Comparison of ENCODE assay signal across 27 cellular contexts in genomic region chr5:57303985-57304384, GRCh38.
DNase-seq lines count a peak whose midpoint lies in the region; ATAC-seq and TF ChIP-seq lines count a peak whose summit lies in the region.
"Had no signal": no experiment of that assay in that cellular context is flagged by ENCODE, and none has a peak within 500 bp of the region (broad histone marks: within the 10 kb centered on the region; RNA-seq: fewer than 3 reads in every experiment).

No MANE protein-coding gene starts in this region.

- H3F3A ChIP-seq in SK-N-SH (replicated peaks; ENCODE audit: insufficient read depth) (no peaks in the 10 kb centered on the region), neural progenitor cell (ENCODE audit: low read depth) (no peaks in the 10 kb centered on the region)

- H3K27ac ChIP-seq in SK-N-SH (ENCODE audit: low read depth in 2 of 2, low read length in 1 of 2) (no peak overlapping the region), IMR-90 (ENCODE audit: insufficient read depth, low read length) (peak overlapping the region; percentile 88; the same call in 1 of the 2 replicates), neural progenitor cell (no peak overlapping the region)
- H3K27ac ChIP-seq: gastroesophageal sphincter, Peyer's patch, SJSA1, testis had no signal

- H2BK5ac ChIP-seq in IMR-90 (ENCODE audit: low read depth, low read length, poor library complexity, severe bottlenecking): peak overlapping the region; percentile 38

- H3K14ac ChIP-seq in IMR-90 (replicated peaks; ENCODE audit: low read depth, low read length): peak overlapping the region; percentile 85

- H3K36me3 ChIP-seq in SK-N-SH (replicated peaks in 1 of 2; ENCODE audit: control insufficient read depth in 1 of 2, insufficient read depth in 2 of 2, low read length in 1 of 2): no peaks in the 10 kb centered on the region
- no peaks in the 10 kb centered on the region for H3K36me3 ChIP-seq in IMR-90 (ENCODE audit: control insufficient read depth, insufficient read depth, low read length)
- no peaks in the 10 kb centered on the region for H3K36me3 ChIP-seq in neural progenitor cell
- no peaks in the 10 kb centered on the region for H3K36me3 ChIP-seq in mucosa of descending colon (ENCODE audit: low read depth)
- H3K36me3 ChIP-seq: gastroesophageal sphincter, HAP-1, Peyer's patch, SJSA1 had no signal

- H3K4me2 ChIP-seq in SK-N-SH (no peak overlapping the region), IMR-90 (ENCODE audit: low read depth, low read length) (peak overlapping the region; percentile 63; the same call in 1 of the 2 replicates), neural progenitor cell (no peak overlapping the region)

- H3K4me1 ChIP-seq in SK-N-SH (ENCODE audit: control insufficient read depth in 1 of 2, insufficient read depth in 2 of 2, low read depth in 1 of 2, low read length in 1 of 2) (peaks cover 0 to 2% of the 10 kb centered on the region in 2 experiments; a peak in 1 of 4 replicates), IMR-90 (ENCODE audit: control insufficient read depth, insufficient read depth, low read length) (peaks cover 14% of the 10 kb centered on the region), neural progenitor cell (peaks cover 3% of the 10 kb centered on the region), mucosa of descending colon (ENCODE audit: low read depth) (no peaks in the 10 kb centered on the region)
- H3K4me1 ChIP-seq: Peyer's patch, testis had no signal

- BruUV-seq in IMR-90 (replicated peaks; lab: Mats Ljungman, UMichigan): no TSS peak

- H3K18ac ChIP-seq in IMR-90 (ENCODE audit: low read depth, low read length): peak overlapping the region; percentile 95

- H3K79me2 ChIP-seq in SK-N-SH (ENCODE audit: insufficient read depth) (no peaks in the 10 kb centered on the region), neural progenitor cell (ENCODE audit: low read depth) (no peaks in the 10 kb centered on the region)

- peak overlapping the region in 1 of 2 experiments; percentile 77; a peak in 1 of 4 replicates for H4K8ac ChIP-seq in IMR-90 (ENCODE audit: low read depth in 2 of 2, low read length in 2 of 2)

- H3K27me3 Mint-ChIP-seq in neural progenitor cell (ENCODE audit: insufficient read depth, low read depth): no peaks in the 10 kb centered on the region
- H3K27me3 Mint-ChIP-seq: activated CD4-positive, alpha-beta memory T cell treated with anti-CD3 and anti-CD28 coated beads for 36 hours; memory B cell had no signal

- POLR2A ChIA-PET in SK-N-SH (lab: Yijun Ruan, JAX) (no interaction called here), IMR-90 (lab: Charles Lee; ENCODE audit: unreplicated experiment) (interaction anchor here (0.6 kb wide), 1 partner anchor 534 kb away, joined by 3 read pairs; no protein-coding TSS in a partner anchor)

- DNase-seq in SK-N-SH: no peak
- DNase-seq in IMR-90: no peak
- DNase-seq in dermis blood vessel endothelial cell: peak; percentile 10
- peak; percentile 20 for DNase-seq in neural progenitor cell (ENCODE audit: low spot score)
- DNase-seq in mucosa of descending colon: no peak
- DNase-seq in sciatic nerve (ENCODE audit: low spot score): no peak
- DNase-seq in activated CD4-positive, alpha-beta T cell treated with anti-CD3 and anti-CD28 coated beads for 1 hour: no peak
- DNase-seq: activated B cell treated with CpG ODN at 0.5 μM for 24 hours; activated CD4-positive, alpha-beta memory T cell treated with anti-CD3 and anti-CD28 coated beads for 36 hours; amniotic stem cell; C1 segment of cervical spinal cord; DMS153; erythroblast; GF-D8; naive thymus-derived CD8-positive, alpha-beta T cell; NCI-H1436; NCI-H774; Peyer's patch; stimulated activated CD4-positive, alpha-beta T cell treated with anti-CD3 and anti-CD28 coated beads, Interleukin-1b, Interleukin-23, amount 100 ng/mL, for 48 hours; stimulated activated naive B cell treated with anti-CD40 and anti-IgM and Interleukin-4, amounts not matched to agents 10 μg/mL and 1 μg/mL and 100 μg/mL, for 72 hours; testis had no signal

- intact Hi-C loops in IMR-90 (cut with micrococcal nuclease) (no loop called here), mucosa of descending colon (cut with DNase I, micrococcal nuclease) (loop anchor here in 1 of 2 donors (5.0 kb wide), 1 partner anchor 1168 kb away; no protein-coding TSS in a partner anchor), sciatic nerve (cut with DNase I) (loop anchor here (5.0 kb wide), 1 partner anchor 1158 kb away; the partner anchor contains the start of gene PLK2)

- no peaks in the 10 kb centered on the region for H4K20me1 ChIP-seq in SK-N-SH (ENCODE audit: insufficient read depth)
- no peaks in the 10 kb centered on the region for H4K20me1 ChIP-seq in IMR-90 (ENCODE audit: insufficient read depth, low read length)
- no peaks in the 10 kb centered on the region for H4K20me1 ChIP-seq in neural progenitor cell (ENCODE audit: low read depth)

- in situ Hi-C loops in IMR-90 (cut with MboI; ENCODE audit: low sequenced_read_pairs): no loop called here

- TF ChIP-seq CTCF in SK-N-SH (IDR thresholded peaks at IDR 0.05): no peak
- 0 out of 2 replicates have a peak, but pooled peaks have one; percentile 9 for TF ChIP-seq CTCF in IMR-90 (conservative IDR thresholded peaks at IDR 0.05; ENCODE audit: low read depth, low read length)
- peak; percentile 29 for TF ChIP-seq CTCF in neural progenitor cell (IDR thresholded peaks at IDR 0.05)
- no peak for TF ChIP-seq CTCF in mucosa of descending colon (IDR thresholded peaks at IDR 0.05)

- H3K9me1 ChIP-seq in IMR-90 (ENCODE audit: insufficient read depth, low read length): peaks cover 12% of the 10 kb centered on the region

- H3K9me3 ChIP-seq in SK-N-SH (0 out of 2 replicates have a peak, but pooled peaks cover 5% of the 10 kb centered on the region), IMR-90 (ENCODE audit: control insufficient read depth, insufficient read depth, low read length) (peaks cover 5% of the 10 kb centered on the region; the same call in 1 of the 2 replicates), neural progenitor cell (ENCODE audit: low read depth) (no peaks in the 10 kb centered on the region), mucosa of descending colon (no peaks in the 10 kb centered on the region)
- H3K9me3 ChIP-seq: HAP-1, testis had no signal

- dilution Hi-C loops in IMR-90 (cut with HindIII; ENCODE audit: low sequenced_read_pairs, unreplicated experiment): no loop called here

- H4K5ac ChIP-seq in IMR-90 (ENCODE audit: low read depth, low read length): peak overlapping the region; percentile 83

- no peak overlapping the region for H3K4me3 ChIP-seq in SK-N-SH (ENCODE audit: low read depth in 2 of 2, low read length in 1 of 2)
- H3K4me3 ChIP-seq in IMR-90 (ENCODE audit: insufficient read depth, low read depth, low read length): no peak overlapping the region
- no peak overlapping the region for H3K4me3 ChIP-seq in neural progenitor cell
- H3K4me3 ChIP-seq in mucosa of descending colon: no peak overlapping the region
- H3K4me3 ChIP-seq: gastroesophageal sphincter, HAP-1, Peyer's patch, SJSA1, testis had no signal

- TF ChIP-seq RAD21 in SK-N-SH (IDR thresholded peaks at IDR 0.05; ENCODE audit: low read length) (0 out of 2 replicates have a peak, but pooled peaks have one; percentile 12), IMR-90 (IDR thresholded peaks at IDR 0.05; ENCODE audit: low read length) (no peak)

- no peaks in the 10 kb centered on the region for H3K9me2 ChIP-seq in SK-N-SH

- WGBS in SK-N-SH (ENCODE audit: low lambda C conversion rate): 92% methylated on average over 2 of the region's 3 CpGs
- no CpG with 5 or more reads among the region's 3 CpGs for WGBS in IMR-90 (ENCODE audit: extremely low coverage in 2 of 2, insufficient read length in 1 of 2), 2 experiments

- TF ChIP-seq POLR2A in IMR-90 (IDR thresholded peaks at IDR 0.05; ENCODE audit: low read depth, low read length): no peak

- peak overlapping the region; percentile 90 for H4K91ac ChIP-seq in IMR-90 (ENCODE audit: insufficient read depth, low read depth, low read length)

- H2AFZ ChIP-seq in SK-N-SH (ENCODE audit: low read depth): no peak overlapping the region
- no peak overlapping the region for H2AFZ ChIP-seq in IMR-90 (replicated peaks; ENCODE audit: low read length, poor library complexity)
- H2AFZ ChIP-seq in neural progenitor cell (replicated peaks): no peak overlapping the region

- H3K9me3 Mint-ChIP-seq in neural progenitor cell: peaks cover 17% of the 10 kb centered on the region

- peak overlapping the region; percentile 58 for H3K23ac ChIP-seq in IMR-90 (ENCODE audit: low read depth, low read length)

- no peaks in the 10 kb centered on the region for H3K27me3 ChIP-seq in SK-N-SH (ENCODE audit: insufficient read depth)
- H3K27me3 ChIP-seq in IMR-90 (ENCODE audit: control insufficient read depth, insufficient read depth, low read length): no peaks in the 10 kb centered on the region
- no peaks in the 10 kb centered on the region for H3K27me3 ChIP-seq in neural progenitor cell
- H3K27me3 ChIP-seq: gastroesophageal sphincter, Peyer's patch, SJSA1, testis had no signal

- peak overlapping the region; percentile 71; the same call in 1 of the 3 replicates for H2BK15ac ChIP-seq in IMR-90 (ENCODE audit: low read depth, low read length)

- peak overlapping the region; percentile 82 for H3K4ac ChIP-seq in IMR-90 (ENCODE audit: low read depth, low read length)

- H2BK120ac ChIP-seq in IMR-90 (ENCODE audit: low read depth, low read length): peak overlapping the region; percentile 95

- CTCF ChIA-PET in SK-N-SH (lab: Yijun Ruan, JAX): interaction anchor here (1.0 to 3.0 kb wide), 4 partner anchors 64 to 1157 kb away, joined by 3 to 18 read pairs (median 12); no protein-coding TSS in a partner anchor
- CTCF ChIA-PET in IMR-90 (lab: Yijun Ruan, JAX): interaction anchor here (1.0 kb wide), 1 partner anchor 8 kb away, joined by 5 read pairs; no protein-coding TSS in a partner anchor

- no peak overlapping the region for H3K4me3 Mint-ChIP-seq in neural progenitor cell
- H3K4me3 Mint-ChIP-seq: activated B cell treated with CpG ODN at 0.5 μM for 24 hours; activated CD4-positive, alpha-beta memory T cell treated with anti-CD3 and anti-CD28 coated beads for 36 hours; memory B cell; naive thymus-derived CD8-positive, alpha-beta T cell; stimulated activated naive B cell treated with anti-CD40 and anti-IgM and Interleukin-4, amounts not matched to agents 10 μg/mL and 1 μg/mL and 100 μg/mL, for 72 hours; T-helper 2 cell treated with Interferon-gamma antibody and Interleukin-4, amounts not matched to agents 5 μg/mL and 100 μg/mL, for 36 hours had no signal

- H3K79me1 ChIP-seq in IMR-90 (ENCODE audit: low read depth in 1 of 2, low read length in 2 of 2): no peaks in the 10 kb centered on the region; a peak in 1 of 4 replicates

- ATAC-seq in SK-N-SH treated with all-trans-retinoic acid at 6 μM for 48 hours: no peak; the same call in 2 of the 3 replicates
- ATAC-seq in IMR-90 (ENCODE audit: low read depth): no peak
- no peak for ATAC-seq in mucosa of descending colon
- ATAC-seq in sciatic nerve: no peak
- ATAC-seq: gastroesophageal sphincter; naive thymus-derived CD8-positive, alpha-beta T cell; stimulated activated naive B cell treated with anti-CD40 and anti-IgM and Interleukin-4, amounts not matched to agents 10 μg/mL and 1 μg/mL and 100 μg/mL, for 72 hours had no signal

- no peak overlapping the region for H3K9ac ChIP-seq in SK-N-SH
- peak overlapping the region; percentile 24; the same call in 1 of the 2 replicates for H3K9ac ChIP-seq in IMR-90 (ENCODE audit: low read depth, low read length)
- H3K9ac ChIP-seq in neural progenitor cell: no peak overlapping the region

- peak overlapping the region; percentile 95 for H2BK20ac ChIP-seq in IMR-90 (ENCODE audit: low read depth, low read length)

- no peaks in the 10 kb centered on the region for H3K4me1 Mint-ChIP-seq in neural progenitor cell

- no peaks in the 10 kb centered on the region for H3K36me3 Mint-ChIP-seq in neural progenitor cell
- H3K36me3 Mint-ChIP-seq: activated CD4-positive, alpha-beta memory T cell treated with anti-CD3 and anti-CD28 coated beads for 36 hours had no signal

- peak overlapping the region; percentile 90 for H2AK5ac ChIP-seq in IMR-90 (ENCODE audit: low read depth, low read length)

- no peak overlapping the region for H3K27ac Mint-ChIP-seq in neural progenitor cell
- H3K27ac Mint-ChIP-seq: activated B cell treated with CpG ODN at 0.5 μM for 24 hours; activated CD4-positive, alpha-beta memory T cell treated with anti-CD3 and anti-CD28 coated beads for 36 hours; memory B cell; naive thymus-derived CD8-positive, alpha-beta T cell; stimulated activated naive B cell treated with anti-CD40 and anti-IgM and Interleukin-4, amounts not matched to agents 10 μg/mL and 1 μg/mL and 100 μg/mL, for 72 hours; T-helper 2 cell treated with Interferon-gamma antibody and Interleukin-4, amounts not matched to agents 5 μg/mL and 100 μg/mL, for 36 hours had no signal

- peak overlapping the region; percentile 13; the same call in 1 of the 2 replicates for H3K56ac ChIP-seq in IMR-90 (ENCODE audit: extremely low read depth, insufficient read depth, low read length)

- TF ChIP-seq EP300 in SK-N-SH (IDR thresholded peaks at IDR 0.05; ENCODE audit: borderline replicate concordance in 1 of 2, low read depth in 1 of 2, low read length in 1 of 2): no peak

- no peak overlapping the region for H2AK9ac ChIP-seq in IMR-90 (replicated peaks; ENCODE audit: low read depth, low read length, poor library complexity)

Comparison
In these comparisons a context has a peak if more than half of its experiments do, and no peak if none do; other contexts are left out.
1. DNase-seq: peak in dermis blood vessel endothelial cell (single experiment) and neural progenitor cell (single experiment); none in SK-N-SH (single experiment), IMR-90 (single experiment), mucosa of descending colon (0 of 3), sciatic nerve (single experiment) and activated CD4-positive, alpha-beta T cell treated with anti-CD3 and anti-CD28 coated beads for 1 hour (single experiment).
2. CTCF ChIP-seq: peak in IMR-90 (single experiment) and neural progenitor cell (single experiment); none in SK-N-SH (single experiment) and mucosa of descending colon (single experiment).